In genomic region chr4:155889036-155889793, GRCh38 we compare ENCODE assay signal across 8 cellular contexts.
A peak's percentile ranks its signal among the peaks of the same experiment; 100 is the strongest.
DNase-seq lines count a peak whose midpoint lies in the region; ATAC-seq and TF ChIP-seq lines count a peak whose summit lies in the region.

No MANE protein-coding gene starts in this region.

- ATAC-seq in GM21528 (IDR thresholded peaks at IDR 0.05; ENCODE audit: low FRiP score, unreplicated experiment), result peak; percentile 94

- no peak overlapping the region for H3K4me3 ChIP-seq in AG09309 (ENCODE audit: control insufficient read depth, low read depth, low read length)

- DNase-seq in AG09309 (ENCODE audit: low read depth) (peak; percentile 92), LoVo (ENCODE audit: low spot score) (peak; percentile 41), fibroblast of peridontal ligament (ENCODE audit: extremely low read depth) (peak; percentile 94), NCI-H187 (lab: John Stamatoyannopoulos, UW) (no peak), retina (no peak), NCI-H187 treated with DMSO at 0.1 percent for 48 hours (lab: John Stamatoyannopoulos, UW) (no peak)
- no peak for DNase-seq in stimulated activated CD4-positive, alpha-beta T cell treated with anti-CD3 and anti-CD28 coated beads, Interleukin-1b, Interleukin-23, amount 100 ng/mL, for 48 hours

- no peak for TF ChIP-seq CTCF in AG09309 (IDR thresholded peaks at IDR 0.05; ENCODE audit: control insufficient read depth, insufficient read depth, low read depth, low read length, missing control alignments)

Comparison
In these comparisons a context has a peak if more than half of its experiments do, and no peak if none do; other contexts are left out.
1. DNase-seq: peak in AG09309 (single experiment), LoVo (single experiment) and fibroblast of peridontal ligament (single experiment); none in NCI-H187 (0 of 2), retina (single experiment), stimulated activated CD4-positive, alpha-beta T cell treated with anti-CD3 and anti-CD28 coated beads, Interleukin-1b, Interleukin-23, amount 100 ng/mL, for 48 hours (single experiment) and NCI-H187 treated with DMSO at 0.1 percent for 48 hours (single experiment).